Comparison of ENCODE assay signal across 19 cellular contexts in the genomic region with DNA sequence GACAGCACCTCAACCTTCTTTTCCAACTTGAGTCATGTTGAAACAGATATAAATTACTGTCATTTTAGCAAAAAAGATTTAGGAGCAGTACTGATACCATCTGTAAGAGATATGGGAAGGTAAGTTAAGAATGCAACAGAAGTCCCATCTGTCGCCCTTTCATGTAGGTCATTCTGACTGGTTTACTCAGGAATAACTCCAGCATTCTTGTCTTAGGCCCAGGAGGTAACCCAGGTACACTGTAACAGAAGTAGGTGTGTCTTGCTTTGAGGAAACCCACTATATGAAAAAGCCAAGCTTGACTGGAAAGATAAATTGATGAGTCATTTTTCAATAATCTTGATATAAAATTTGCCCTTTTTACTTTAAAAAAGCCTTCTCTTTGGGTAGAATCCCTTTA. TPM values are rescaled to one million over a fixed set of nuclear protein-coding genes. Genes with fewer than 3 reads are reported as not detected.
A peak's percentile ranks its signal among the peaks of the same experiment; 100 is the strongest.
DNase-seq lines count a peak whose midpoint lies in the region; ATAC-seq, FAIRE-seq and TF ChIP-seq lines count a peak whose summit lies in the region.
"Had no signal": no experiment of that assay in that cellular context is flagged by ENCODE, and none has a peak within 500 bp of the region (broad histone marks: within the 10 kb centered on the region; RNA-seq: fewer than 3 reads in every experiment).

No MANE protein-coding gene starts in this region.

- H3K27me3 Mint-ChIP-seq in mesothelial cell of epicardium (ENCODE audit: low read depth) = no peaks in the 10 kb centered on the region

- WGBS in GM23248 (ENCODE audit: low coverage in 1 of 2, low lambda C conversion rate in 2 of 2, missing lambda C conversion rate in 2 of 2), 2 experiments = 98 to 100% methylated on average over 1 of the region's 1 CpG
- WGBS in psoas muscle, 3 donors = 31 to 65% (median 34%) methylated on average over 1 of the region's 1 CpG

- H3K9me2 ChIP-seq in GM23248 (ENCODE audit: insufficient read depth) (no peaks in the 10 kb centered on the region), PC-3 (replicated peaks; ENCODE audit: low read length) (no peaks in the 10 kb centered on the region)

- TF ChIP-seq CTCF in PC-3 (conservative IDR thresholded peaks at IDR 0.05; ENCODE audit: low read depth, low read length) (no peak), psoas muscle (IDR thresholded peaks at IDR 0.05) (no peak), upper lobe of right lung (IDR thresholded peaks at IDR 0.05) (no peak), mesothelial cell of epicardium (IDR thresholded peaks at IDR 0.05; ENCODE audit: unreplicated experiment) (no peak)

- H4K20me1 ChIP-seq in GM23248 (ENCODE audit: insufficient read depth) (no peaks in the 10 kb centered on the region), PC-3 (ENCODE audit: low read length) (no peaks in the 10 kb centered on the region)

- H3K4me3 ChIP-seq in GM23248 (no peak overlapping the region), PC-3 (ENCODE audit: low read length) (no peak overlapping the region), psoas muscle (no peak overlapping the region), upper lobe of right lung (no peak overlapping the region)
- H3K4me3 ChIP-seq: BLaER1 treated with 17β-estradiol and CSF1 and Interleukin-3, amounts not matched to agents 10 nM and 100 nM; SJSA1 had no signal

- H3K9me3 ChIP-seq in GM23248 (ENCODE audit: low read depth) (no peaks in the 10 kb centered on the region), PC-3 (ENCODE audit: low read length) (no peaks in the 10 kb centered on the region), psoas muscle (no peaks in the 10 kb centered on the region), upper lobe of right lung (no peaks in the 10 kb centered on the region)
- H3K9me3 ChIP-seq: BLaER1 treated with 17β-estradiol and CSF1 and Interleukin-3, amounts not matched to agents 10 nM and 100 nM; SJSA1 had no signal

- H3F3A ChIP-seq in GM23248 (ENCODE audit: insufficient read depth) (0 out of 2 replicates have a peak, but pooled peaks cover 20% of the 10 kb centered on the region), PC-3 (ENCODE audit: low read length, unreplicated experiment) (no peaks in the 10 kb centered on the region)

- no peak overlapping the region for H3K4me3 Mint-ChIP-seq in mesothelial cell of epicardium
- H3K4me3 Mint-ChIP-seq: CD8-positive, alpha-beta T cell had no signal

- peaks cover 55% of the 10 kb centered on the region for H3K4me1 Mint-ChIP-seq in mesothelial cell of epicardium

- H3K4me2 ChIP-seq in GM23248 (ENCODE audit: unreplicated experiment) (peak overlapping the region; percentile 5), PC-3 (ENCODE audit: low read length) (no peak overlapping the region)
- H3K4me2 ChIP-seq: BLaER1 treated with 17β-estradiol and CSF1 and Interleukin-3, amounts not matched to agents 10 nM and 100 nM had no signal

- peaks cover 45% of the 10 kb centered on the region for H3K4me1 ChIP-seq in GM23248 (ENCODE audit: insufficient read depth)
- peaks cover 16% of the 10 kb centered on the region for H3K4me1 ChIP-seq in PC-3 (ENCODE audit: insufficient read depth, low read length)
- peaks cover 51% of the 10 kb centered on the region for H3K4me1 ChIP-seq in psoas muscle
- peaks cover 21% of the 10 kb centered on the region for H3K4me1 ChIP-seq in upper lobe of right lung
- H3K4me1 ChIP-seq: SJSA1 had no signal

- no peaks in the 10 kb centered on the region for H3K9me3 Mint-ChIP-seq in mesothelial cell of epicardium
- H3K9me3 Mint-ChIP-seq: CD8-positive, alpha-beta T cell had no signal

- DNase-seq in GM23248 (no peak), PC-3 (peak; percentile 25), psoas muscle (no peak), upper lobe of right lung (no peak), mesothelial cell of epicardium (ENCODE audit: low spot score in 2 of 2, unreplicated experiment in 2 of 2) (no peak)
- DNase-seq in stimulated activated CD4-positive, alpha-beta T cell treated with anti-CD3 and anti-CD28 coated beads, Interleukin-15, amount 100 ng/mL, for 24 hours = no peak
- DNase-seq: CD8-positive, alpha-beta T cell; KBM-7; MV-4-11; NCI-H1694 treated with DMSO at 0.1 percent for 48 hours; NCI-H2227 treated with DMSO at 0.1 percent for 48 hours; NCI-H524 treated with DMSO at 0.1 percent for 48 hours had no signal

- no peak overlapping the region for H2AFZ ChIP-seq in GM23248
- H2AFZ ChIP-seq in PC-3 (ENCODE audit: low read length) = no peak overlapping the region

- H3K27ac ChIP-seq in GM23248 (no peak overlapping the region), PC-3 (ENCODE audit: low read length) (no peak overlapping the region), psoas muscle (peak overlapping the region; percentile 13), upper lobe of right lung (no peak overlapping the region)
- H3K27ac ChIP-seq: BLaER1 treated with 17β-estradiol and CSF1 and Interleukin-3, amounts not matched to agents 10 nM and 100 nM; SJSA1 had no signal

- no peaks in the 10 kb centered on the region for H3K27me3 ChIP-seq in GM23248 (replicated peaks; ENCODE audit: insufficient read depth)
- no peaks in the 10 kb centered on the region for H3K27me3 ChIP-seq in PC-3 (ENCODE audit: low read length)
- no peaks in the 10 kb centered on the region for H3K27me3 ChIP-seq in psoas muscle (ENCODE audit: insufficient read depth in 3 of 3, low read length in 2 of 3)
- no peaks in the 10 kb centered on the region for H3K27me3 ChIP-seq in upper lobe of right lung
- H3K27me3 ChIP-seq: BLaER1 treated with 17β-estradiol and CSF1 and Interleukin-3, amounts not matched to agents 10 nM and 100 nM; SJSA1 had no signal

- peak; percentile 5 for FAIRE-seq in islet of Langerhans (lab: Jason Lieb, UNC)
- FAIRE-seq: D721Med, GM12892, GM18507, H1 had no signal

- ATAC-seq in PC-3 (peak; percentile 58), psoas muscle (no peak), upper lobe of right lung (no peak)
- ATAC-seq: CD8-positive, alpha-beta T cell had no signal

- intact Hi-C loops in PC-3 (cut with micrococcal nuclease) (no loop called here), psoas muscle (cut with DNase I) (loop anchor here in 1 of 2 donors (10.0 kb wide), 1 partner anchor 624 kb away; no protein-coding TSS in a partner anchor), upper lobe of right lung (cut with DNase I) (no loop called here)

- in situ Hi-C loops in GM23248 (cut with MboI) = loop anchor here (10.0 kb wide), 1 partner anchor 506 kb away; no protein-coding TSS in a partner anchor

- H3K79me2 ChIP-seq in GM23248 (ENCODE audit: insufficient read depth) (peaks cover 45% of the 10 kb centered on the region), PC-3 (ENCODE audit: low read length) (0 out of 2 replicates have a peak, but pooled peaks cover 4% of the 10 kb centered on the region)

- no TSS peak for BruUV-seq in PC-3 (replicated peaks; lab: Mats Ljungman, UMichigan)

- CTCF ChIA-PET in PC-3 (lab: Charles Lee) = no interaction called here

- H3K36me3 Mint-ChIP-seq in mesothelial cell of epicardium = peaks cover 20% of the 10 kb centered on the region

- H3K27ac Mint-ChIP-seq in mesothelial cell of epicardium = no peak overlapping the region
- H3K27ac Mint-ChIP-seq: CD8-positive, alpha-beta T cell had no signal

- POLR2A ChIA-PET in PC-3 (lab: Charles Lee; ENCODE audit: unreplicated experiment) = no interaction called here

- H3K36me3 ChIP-seq in GM23248 (ENCODE audit: low read depth) (no peaks in the 10 kb centered on the region; the same call in 1 of the 2 replicates), PC-3 (ENCODE audit: low read depth, low read length) (peaks cover 18% of the 10 kb centered on the region), psoas muscle (ENCODE audit: insufficient read depth in 1 of 2, low read depth in 1 of 2) (peaks cover 0 to 45% of the 10 kb centered on the region in 2 donors), upper lobe of right lung (peaks cover 22% of the 10 kb centered on the region)

- H3K9ac ChIP-seq in GM23248 (no peak overlapping the region), PC-3 (ENCODE audit: low read length) (no peak overlapping the region)
- H3K9ac ChIP-seq: BLaER1 treated with 17β-estradiol and CSF1 and Interleukin-3, amounts not matched to agents 10 nM and 100 nM had no signal

RNA-seq across cellular contexts. Expression of gene PGM1, which starts 35.4 kb away (rescaled TPM):
- 118 and 128 TPM in 2 replicates for total RNA-seq in GM23248 (2014; rRNA removed; shearing (Covaris generic))
- polyA plus RNA-seq in GM23248 (2016; fragmentation: Nextera tagmentation; extraction: Ambion mirVana) (118 and 123 TPM in 2 replicates), psoas muscle (100 to 1,000 TPM in 2 of 3 donors, 10 to 100 TPM in 1; 59.6 to 364 (median 305) TPM)
- total RNA-seq in PC-3 (2014; rRNA removed) (124 and 132 TPM in 2 replicates), psoas muscle (100 to 1,000 TPM; 327 to 543 (median 456) TPM), upper lobe of right lung (53.9 TPM), mesothelial cell of epicardium (43.8 to 46.8 TPM (median 46.0 TPM) in 3 replicates)
